8 cellular contexts compared by ENCODE assay signal in genomic region chr17:35947156-35947585, GRCh38. TPM values are rescaled to one million over a fixed set of nuclear protein-coding genes. Genes with fewer than 3 reads are reported as not detected.
DNase-seq lines count a peak whose midpoint lies in the region; ATAC-seq and TF ChIP-seq lines count a peak whose summit lies in the region.

No MANE protein-coding gene starts in this region.

- no CpG with 5 or more reads among the region's 12 CpGs for WGBS in neuronal stem cell (ENCODE audit: extremely low coverage in 2 of 2, insufficient read length in 2 of 2, insufficient replicate concordance in 1 of 2), 2 donors

- H3K79me2 ChIP-seq in GM23338 (replicated peaks; ENCODE audit: insufficient read depth) = no peaks in the 10 kb centered on the region

- no peaks in the 10 kb centered on the region for H3K79me1 ChIP-seq in neuronal stem cell (ENCODE audit: low read depth, low read length)

- H3K36me3 ChIP-seq in GM23338 (ENCODE audit: insufficient read depth) (no peaks in the 10 kb centered on the region), neuronal stem cell (replicated peaks in 1 of 2; ENCODE audit: control insufficient read depth in 2 of 2, insufficient read depth in 2 of 2, low read length in 2 of 2) (no peaks in the 10 kb centered on the region), uterus (no peaks in the 10 kb centered on the region)

- H4K20me1 ChIP-seq in GM23338 (replicated peaks; ENCODE audit: insufficient read depth) = no peaks in the 10 kb centered on the region

- H3K4me3 Mint-ChIP-seq in GM23338 = no peak overlapping the region

- H3K9ac ChIP-seq in neuronal stem cell (ENCODE audit: low read depth, low read length, poor library complexity) = no peak overlapping the region

- no peak overlapping the region for H3K23ac ChIP-seq in neuronal stem cell (ENCODE audit: low read depth, low read length, poor library complexity)

- H3K4me1 Mint-ChIP-seq in GM23338 = no peaks in the 10 kb centered on the region

- no peak overlapping the region for H2BK15ac ChIP-seq in neuronal stem cell (ENCODE audit: low read length)

- intact Hi-C loops in uterus (cut with DNase I; ENCODE audit: low total_unique reads) = no loop called here

- no peak overlapping the region for H3K4ac ChIP-seq in neuronal stem cell (ENCODE audit: low read length)

- H3K18ac ChIP-seq in neuronal stem cell (ENCODE audit: low read length) = no peak overlapping the region

- H2AK5ac ChIP-seq in neuronal stem cell (ENCODE audit: low read depth, low read length) = no peak overlapping the region

- H3K36me3 Mint-ChIP-seq in GM23338 (ENCODE audit: low read depth) = no peaks in the 10 kb centered on the region

- H3K9me2 ChIP-seq in GM23338 (ENCODE audit: insufficient read depth) = no peaks in the 10 kb centered on the region

- peak overlapping the region; percentile 92 for H2AFZ ChIP-seq in GM23338
- H2AFZ ChIP-seq in neuronal stem cell (ENCODE audit: low read length) = peak overlapping the region; percentile 65

- H3K27me3 ChIP-seq in GM23338 (ENCODE audit: insufficient read depth) = no peaks in the 10 kb centered on the region
- H3K27me3 ChIP-seq in neuronal stem cell (ENCODE audit: control insufficient read depth in 3 of 3, insufficient read depth in 3 of 3, low read depth in 1 of 3, low read length in 3 of 3) = peaks cover 0 to 7% (median 0%) of the 10 kb centered on the region in 3 experiments
- H3K27me3 ChIP-seq in uterus = no peaks in the 10 kb centered on the region

- H2BK120ac ChIP-seq in neuronal stem cell (ENCODE audit: low read depth, low read length) = no peak overlapping the region

- peak; percentile 63 to 76 for DNase-seq in AML-193 (lab: John Stamatoyannopoulos, UW)
- DNase-seq in GM23338 (ENCODE audit: low spot score) = peak; percentile 90
- DNase-seq in NCI-H748 treated with DMSO at 0.1 percent for 48 hours (lab: John Stamatoyannopoulos, UW) = peak; percentile 36
- peak; percentile 76 for DNase-seq in activated CD8-positive, alpha-beta memory T cell treated with anti-CD3 and anti-CD28 coated beads for 24 hours
- DNase-seq in neuronal stem cell (ENCODE audit: low spot score) = peak; percentile 41
- peak in 1 of 2 donors; percentile 27 for DNase-seq in uterus
- no peak for DNase-seq in OCI-M2 (lab: John Stamatoyannopoulos, UW; ENCODE audit: unreplicated experiment)

- no peak overlapping the region for H2BK5ac ChIP-seq in neuronal stem cell (ENCODE audit: low read length)

- no peak overlapping the region for H3K14ac ChIP-seq in neuronal stem cell (ENCODE audit: low read length)

- H3K9me3 ChIP-seq in neuronal stem cell (replicated peaks in 1 of 2; ENCODE audit: control insufficient read depth in 2 of 2, insufficient read depth in 1 of 2, low read depth in 1 of 2, low read length in 2 of 2) = no peaks in the 10 kb centered on the region
- no peaks in the 10 kb centered on the region for H3K9me3 ChIP-seq in uterus

- H3K4me2 ChIP-seq in GM23338 (no peak overlapping the region), neuronal stem cell (ENCODE audit: insufficient read depth, low read length, poor library complexity, severe bottlenecking) (no peak overlapping the region)

- no peak overlapping the region for H4K8ac ChIP-seq in neuronal stem cell (ENCODE audit: low read depth, low read length)

- H2BK12ac ChIP-seq in neuronal stem cell (ENCODE audit: low read length) = no peak overlapping the region

- H3K27ac ChIP-seq in GM23338 (ENCODE audit: low read depth) (no peak overlapping the region), neuronal stem cell (replicated peaks; ENCODE audit: low read length) (no peak overlapping the region), uterus (no peak overlapping the region)

- no peak overlapping the region for H4K91ac ChIP-seq in neuronal stem cell (ENCODE audit: low read depth, low read length, poor library complexity)

- no peaks in the 10 kb centered on the region for H3K9me3 Mint-ChIP-seq in GM23338

- H3F3A ChIP-seq in GM23338 (replicated peaks; ENCODE audit: low read depth) = no peaks in the 10 kb centered on the region

- no peaks in the 10 kb centered on the region for H3K27me3 Mint-ChIP-seq in GM23338 (ENCODE audit: insufficient read depth, low read depth, poor library complexity)

- TF ChIP-seq POLR2A in uterus (IDR thresholded peaks at IDR 0.05) = no peak

- H3K4me3 ChIP-seq in GM23338 (no peak overlapping the region), neuronal stem cell (ENCODE audit: low read length in 2 of 2) (no peak overlapping the region), uterus (no peak overlapping the region)

- no peaks in the 10 kb centered on the region for H3K4me1 ChIP-seq in GM23338 (ENCODE audit: insufficient read depth)
- H3K4me1 ChIP-seq in neuronal stem cell (ENCODE audit: control insufficient read depth in 2 of 2, insufficient read depth in 1 of 2, low read depth in 1 of 2, low read length in 2 of 2) = no peaks in the 10 kb centered on the region
- no peaks in the 10 kb centered on the region for H3K4me1 ChIP-seq in uterus

- no peak overlapping the region for H3K27ac Mint-ChIP-seq in GM23338

- ATAC-seq in GM23338 = peak; percentile 96
- ATAC-seq in esophagus mucosa = peak; percentile 55

- peak; percentile 81 to 90 for TF ChIP-seq CTCF in GM23338 (conservative IDR thresholded peaks at IDR 0.05; ENCODE audit: low read depth in 2 of 2)
- TF ChIP-seq CTCF in uterus (IDR thresholded peaks at IDR 0.05) = peak; percentile 42 to 51 (median 46)

RNA-seq across cellular contexts. Expression of gene LYZL6, which starts 3.7 kb away (rescaled TPM):
- total RNA-seq in GM23338 (2014; rRNA removed; shearing (Covaris generic)) = not detected in 2 replicates
- polyA plus RNA-seq in GM23338 (2016; fragmentation: Nextera tagmentation; extraction: Ambion mirVana) = not detected in 2 replicates
- total RNA-seq in esophagus mucosa (not detected), uterus (not detected)
- not detected for polyA plus RNA-seq in neuronal stem cell (2013, experiment 1 of 2)
- not detected for polyA plus RNA-seq in neuronal stem cell (2013, experiment 2 of 2)

RNA-seq across cellular contexts. Expression of gene RDM1, which starts 16.6 kb away (rescaled TPM):
- total RNA-seq in GM23338 (2014; rRNA removed; shearing (Covaris generic)) = 3.9 and 5.2 TPM in 2 replicates
- polyA plus RNA-seq in GM23338 (2016; fragmentation: Nextera tagmentation; extraction: Ambion mirVana) = 7.3 and 8.8 TPM in 2 replicates
- total RNA-seq in esophagus mucosa (1.1 TPM), uterus (1 to 10 TPM in 1 of 4 donors, not detected in 3; 3.5 TPM)
- 19.7 TPM for polyA plus RNA-seq in neuronal stem cell (2013, experiment 1 of 2)
- 21.0 TPM for polyA plus RNA-seq in neuronal stem cell (2013, experiment 2 of 2)

RNA-seq across cellular contexts. Expression of gene CCL16, which starts 34.1 kb away (rescaled TPM):
- total RNA-seq in GM23338 (2014; rRNA removed; shearing (Covaris generic)) = not detected in 2 replicates
- polyA plus RNA-seq in GM23338 (2016; fragmentation: Nextera tagmentation; extraction: Ambion mirVana) = not detected in 2 replicates
- total RNA-seq in esophagus mucosa (not detected), uterus (1 to 10 TPM in 1 of 4 donors, not detected in 3; 1.6 TPM)
- not detected for polyA plus RNA-seq in neuronal stem cell (2013, experiment 1 of 2)
- polyA plus RNA-seq in neuronal stem cell (2013, experiment 2 of 2) = not detected

RNA-seq across cellular contexts. Expression of gene CCL14, which starts 39.4 kb away (rescaled TPM):
- not detected in 2 replicates for total RNA-seq in GM23338 (2014; rRNA removed; shearing (Covaris generic))
- not detected in 2 replicates for polyA plus RNA-seq in GM23338 (2016; fragmentation: Nextera tagmentation; extraction: Ambion mirVana)
- total RNA-seq in esophagus mucosa (10.4 TPM), uterus (100 to 1,000 TPM in 3 of 4 donors, under 1 TPM in 1; 0.97 to 165 (median 143) TPM)
- not detected for polyA plus RNA-seq in neuronal stem cell (2013, experiment 1 of 2)
- not detected for polyA plus RNA-seq in neuronal stem cell (2013, experiment 2 of 2)

RNA-seq across cellular contexts. Expression of gene CCL15, which starts 54.2 kb away (rescaled TPM):
- not detected in 2 replicates for total RNA-seq in GM23338 (2014; rRNA removed; shearing (Covaris generic))
- not detected in 2 replicates for polyA plus RNA-seq in GM23338 (2016; fragmentation: Nextera tagmentation; extraction: Ambion mirVana)
- total RNA-seq in esophagus mucosa (0.68 TPM), uterus (1 to 10 TPM in 1 of 4 donors, not detected in 3; 1.4 TPM)
- not detected for polyA plus RNA-seq in neuronal stem cell (2013, experiment 1 of 2)
- not detected for polyA plus RNA-seq in neuronal stem cell (2013, experiment 2 of 2)
